ENCODE assay signal across 22 cellular contexts in genomic region chr4:110778526-110778925, GRCh38.
DNase-seq lines count a peak whose midpoint lies in the region; ATAC-seq, FAIRE-seq and TF ChIP-seq lines count a peak whose summit lies in the region.
"Had no signal": no experiment of that assay in that cellular context is flagged by ENCODE, and none has a peak within 500 bp of the region (broad histone marks: within the 10 kb centered on the region; RNA-seq: fewer than 3 reads in every experiment).

No MANE protein-coding gene starts in this region.

- WGBS in small intestine, 3 donors, result 66 to 79% (median 72%) methylated on average over 2 of the region's 2 CpGs

- H3K4me3 ChIP-seq in H7 (ENCODE audit: insufficient read depth, low read depth, low read length) (no peak overlapping the region), small intestine (ENCODE audit: low read depth in 1 of 2, low read length in 2 of 2) (no peak overlapping the region)

- H3K27me3 ChIP-seq in foreskin keratinocyte, result no peaks in the 10 kb centered on the region
- no peaks in the 10 kb centered on the region for H3K27me3 ChIP-seq in H7 (ENCODE audit: control insufficient read depth, insufficient read depth, low read length)
- H3K27me3 ChIP-seq in small intestine (ENCODE audit: control insufficient read depth in 2 of 2, insufficient read depth in 2 of 2, low read length in 2 of 2), result no peaks in the 10 kb centered on the region

- H3K4me3 Mint-ChIP-seq in stimulated activated naive B cell treated with anti-CD40 and anti-IgM and Interleukin-4, amounts not matched to agents 10 μg/mL and 1 μg/mL and 100 μg/mL, for 72 hours, result no peak overlapping the region
- H3K4me3 Mint-ChIP-seq: CD4-positive, alpha-beta T cell had no signal

- no peak for FAIRE-seq in small intestine (lab: Jason Lieb, UNC)
- FAIRE-seq: A204.1, HepG2, RCC 7860 had no signal

- H3K27ac Mint-ChIP-seq in stimulated activated naive B cell treated with anti-CD40 and anti-IgM and Interleukin-4, amounts not matched to agents 10 μg/mL and 1 μg/mL and 100 μg/mL, for 72 hours, result no peak overlapping the region
- H3K27ac Mint-ChIP-seq: CD4-positive, alpha-beta T cell had no signal

- no peaks in the 10 kb centered on the region for H3K4me1 Mint-ChIP-seq in stimulated activated naive B cell treated with anti-CD40 and anti-IgM and Interleukin-4, amounts not matched to agents 10 μg/mL and 1 μg/mL and 100 μg/mL, for 72 hours

- H3K9me3 Mint-ChIP-seq in stimulated activated naive B cell treated with anti-CD40 and anti-IgM and Interleukin-4, amounts not matched to agents 10 μg/mL and 1 μg/mL and 100 μg/mL, for 72 hours, result peaks cover 0 to 3% of the 10 kb centered on the region in 2 donors
- H3K9me3 Mint-ChIP-seq: CD4-positive, alpha-beta T cell had no signal

- no peaks in the 10 kb centered on the region for H3K27me3 Mint-ChIP-seq in stimulated activated naive B cell treated with anti-CD40 and anti-IgM and Interleukin-4, amounts not matched to agents 10 μg/mL and 1 μg/mL and 100 μg/mL, for 72 hours
- H3K27me3 Mint-ChIP-seq: CD4-positive, alpha-beta T cell had no signal

- DNase-seq in Daoy (ENCODE audit: low read depth) (peak; percentile 2), NAMALWA (ENCODE audit: low spot score) (peak; percentile 19), foreskin keratinocyte (peak; percentile 33 to 53), H7 (no peak), small intestine (no peak)
- no peak for DNase-seq in stimulated activated CD4-positive, alpha-beta T cell treated with anti-CD3 and anti-CD28 coated beads, Interleukin-4, amount 100 ng/mL, for 4 hours
- no peak for DNase-seq in stimulated activated naive B cell treated with anti-CD40 and anti-IgM and Interleukin-4, amounts not matched to agents 10 μg/mL and 1 μg/mL and 100 μg/mL, for 72 hours
- DNase-seq: Caco-2; CD4-positive, alpha-beta T cell; DMS153; HCEC 1CT; KG1; NCI-H1417 treated with DMSO at 0.1 percent for 48 hours; NCI-H1930; NCI-H2171; NCI-H748 treated with DMSO at 0.1 percent for 48 hours; SW 1271 had no signal

- H3K36me3 Mint-ChIP-seq in stimulated activated naive B cell treated with anti-CD40 and anti-IgM and Interleukin-4, amounts not matched to agents 10 μg/mL and 1 μg/mL and 100 μg/mL, for 72 hours, result no peaks in the 10 kb centered on the region

- no peaks in the 10 kb centered on the region for H3K4me1 ChIP-seq in foreskin keratinocyte
- no peaks in the 10 kb centered on the region for H3K4me1 ChIP-seq in small intestine (ENCODE audit: control insufficient read depth in 2 of 2, insufficient read depth in 1 of 2, low read depth in 1 of 2, low read length in 1 of 2)

- H3K9me3 ChIP-seq in small intestine (ENCODE audit: control insufficient read depth, low read depth), result no peaks in the 10 kb centered on the region
- H3K9me3 ChIP-seq: Caco-2 had no signal

- TF ChIP-seq CTCF in foreskin keratinocyte (conservative IDR thresholded peaks at IDR 0.05), result no peak

- peak; percentile 37 for ATAC-seq in GM18870 (IDR thresholded peaks at IDR 0.05; ENCODE audit: unreplicated experiment)
- peak; percentile 66 for ATAC-seq in foreskin keratinocyte
- no peak for ATAC-seq in stimulated activated naive B cell treated with anti-CD40 and anti-IgM and Interleukin-4, amounts not matched to agents 10 μg/mL and 1 μg/mL and 100 μg/mL, for 72 hours (replicated peaks)
- ATAC-seq: HepG2, Right ventricle myocardium inferior had no signal

- H3K36me3 ChIP-seq in H7 (replicated peaks; ENCODE audit: control insufficient read depth, insufficient read depth, low read length) (no peaks in the 10 kb centered on the region), small intestine (ENCODE audit: control insufficient read depth in 2 of 2, insufficient read depth in 2 of 2, low read length in 2 of 2) (no peaks in the 10 kb centered on the region)

- H3K27ac ChIP-seq in foreskin keratinocyte (no peak overlapping the region), small intestine (ENCODE audit: low read depth in 1 of 2, low read length in 1 of 2) (no peak overlapping the region)

Comparison
In these comparisons a context has a peak if more than half of its experiments do, and no peak if none do; other contexts are left out.
1. DNase-seq: peak in Daoy (single experiment), NAMALWA (single experiment) and foreskin keratinocyte (2 of 2); none in stimulated activated CD4-positive, alpha-beta T cell treated with anti-CD3 and anti-CD28 coated beads, Interleukin-4, amount 100 ng/mL, for 4 hours (0 of 2), H7 (single experiment), small intestine (single experiment) and stimulated activated naive B cell treated with anti-CD40 and anti-IgM and Interleukin-4, amounts not matched to agents 10 μg/mL and 1 μg/mL and 100 μg/mL, for 72 hours (single experiment).
2. ATAC-seq: peak in GM18870 (single experiment) and foreskin keratinocyte (single experiment); none in stimulated activated naive B cell treated with anti-CD40 and anti-IgM and Interleukin-4, amounts not matched to agents 10 μg/mL and 1 μg/mL and 100 μg/mL, for 72 hours (0 of 2).